Comparison of ENCODE assay signal across 8 cellular contexts in genomic region chr19:37654118-37654517, GRCh38.
A peak's percentile ranks its signal among the peaks of the same experiment; 100 is the strongest.
DNase-seq lines count a peak whose midpoint lies in the region; TF ChIP-seq lines count a peak whose summit lies in the region.

No MANE protein-coding gene starts in this region.

- H3K27me3 Mint-ChIP-seq in T-helper 1 cell treated with Interleukin-12 subunit alpha and Interleukin-12 subunit beta and Interleukin-4 antibody, amounts not matched to agents 30 μg/mL and 1 μg/mL, for 36 hours (ENCODE audit: low read depth): no peaks in the 10 kb centered on the region

- H3K27ac ChIP-seq in substantia nigra (ENCODE audit: low read depth, low read length, poor library complexity, severe bottlenecking): peak overlapping the region; percentile 93

- H3K4me3 ChIP-seq in WI38 (ENCODE audit: low read depth, low read length) (peak overlapping the region; percentile 81), iPS-11a (ENCODE audit: low read depth, low read length) (peak overlapping the region; percentile 69)

- peaks cover 29% of the 10 kb centered on the region for H3K9me3 Mint-ChIP-seq in T-helper 1 cell treated with Interleukin-12 subunit alpha and Interleukin-12 subunit beta and Interleukin-4 antibody, amounts not matched to agents 30 μg/mL and 1 μg/mL, for 36 hours

- H3K4me1 Mint-ChIP-seq in T-helper 1 cell treated with Interleukin-12 subunit alpha and Interleukin-12 subunit beta and Interleukin-4 antibody, amounts not matched to agents 30 μg/mL and 1 μg/mL, for 36 hours (ENCODE audit: low read depth): peaks cover 25% of the 10 kb centered on the region

- TF ChIP-seq CTCF in WI38 (IDR thresholded peaks at IDR 0.05; ENCODE audit: low read depth, low read length): no peak

- DNase-seq in T-helper 1 cell (no peak), substantia nigra (lab: John Stamatoyannopoulos, UW) (no peak), NCI-H128 (lab: John Stamatoyannopoulos, UW; ENCODE audit: unreplicated experiment) (no peak), inferior parietal cortex (ENCODE audit: extremely low spot score) (no peak), NCI-H345 treated with DMSO at 0.1 percent for 48 hours (lab: John Stamatoyannopoulos, UW; ENCODE audit: unreplicated experiment) (no peak)

- H3K36me3 Mint-ChIP-seq in T-helper 1 cell treated with Interleukin-12 subunit alpha and Interleukin-12 subunit beta and Interleukin-4 antibody, amounts not matched to agents 30 μg/mL and 1 μg/mL, for 36 hours (ENCODE audit: low read depth): peaks cover 36% of the 10 kb centered on the region

- peak overlapping the region; percentile 95 for H3K27ac Mint-ChIP-seq in T-helper 1 cell treated with Interleukin-12 subunit alpha and Interleukin-12 subunit beta and Interleukin-4 antibody, amounts not matched to agents 30 μg/mL and 1 μg/mL, for 36 hours

- peak overlapping the region; percentile 86 for H3K4me3 Mint-ChIP-seq in T-helper 1 cell treated with Interleukin-12 subunit alpha and Interleukin-12 subunit beta and Interleukin-4 antibody, amounts not matched to agents 30 μg/mL and 1 μg/mL, for 36 hours
